ENCODE assay signal across 13 cellular contexts in genomic region chr10:122499491-122499941, GRCh38. TPM values are rescaled to one million over a fixed set of nuclear protein-coding genes. Genes with fewer than 3 reads are reported as not detected.
DNase-seq lines count a peak whose midpoint lies in the region; ATAC-seq and TF ChIP-seq lines count a peak whose summit lies in the region.
"Had no signal": no experiment of that assay in that cellular context is flagged by ENCODE, and none has a peak within 500 bp of the region (broad histone marks: within the 10 kb centered on the region; RNA-seq: fewer than 3 reads in every experiment).

No MANE protein-coding gene starts in this region.

- H3K9me3 ChIP-seq in stomach, result no peaks in the 10 kb centered on the region
- H3K9me3 ChIP-seq: HAP-1 had no signal

- DNase-seq in GM04503 (ENCODE audit: low read depth) (peak; percentile 40), dedifferentiated amniotic fluid mesenchymal stem cell (ENCODE audit: extremely low spot score) (peak; percentile 63), stomach (no peak), NCI-H748 treated with DMSO at 0.1 percent for 48 hours (lab: John Stamatoyannopoulos, UW) (no peak), NCI-H1105 treated with DMSO at 0.1 percent for 48 hours (lab: John Stamatoyannopoulos, UW) (no peak)
- DNase-seq: Calu3, Karpas-422, NCI-H2171 had no signal

- H3K27me3 ChIP-seq in layer of hippocampus (ENCODE audit: control insufficient read depth, insufficient read depth, low read length), result no peaks in the 10 kb centered on the region
- H3K27me3 ChIP-seq in stomach, result no peaks in the 10 kb centered on the region

- H3K4me3 ChIP-seq in stomach, result no peak overlapping the region
- H3K4me3 ChIP-seq: HAP-1 had no signal

- no peak for TF ChIP-seq CTCF in stomach (IDR thresholded peaks at IDR 0.05)

- intact Hi-C loops in stomach (cut with DNase I; ENCODE audit: low total_unique reads), result no loop called here

- TF ChIP-seq EP300 in stomach (IDR thresholded peaks at IDR 0.05), result no peak

- H3K27ac ChIP-seq in layer of hippocampus (ENCODE audit: low read depth, low read length) (peak overlapping the region; percentile 73), stomach (peak overlapping the region in 4 of 5 donors; percentile 22 to 80 (median 56))
- H3K27ac ChIP-seq: parathyroid adenoma had no signal

- peaks cover 12 to 56% (median 32%) of the 10 kb centered on the region in 4 donors for H3K4me1 ChIP-seq in stomach
- H3K4me1 ChIP-seq: parathyroid adenoma had no signal

- no peak for ATAC-seq in GM21717 (IDR thresholded peaks at IDR 0.05; ENCODE audit: unreplicated experiment)
- ATAC-seq in HG02763 (IDR thresholded peaks at IDR 0.05; ENCODE audit: unreplicated experiment), result no peak

- WGBS in stomach, 5 donors, result 39 to 65% (median 55%) methylated on average over 5 of the region's 5 CpGs

- no peak for TF ChIP-seq POLR2A in stomach (IDR thresholded peaks at IDR 0.05)

- no peaks in the 10 kb centered on the region for H3K36me3 ChIP-seq in stomach
- H3K36me3 ChIP-seq: HAP-1 had no signal

RNA-seq across cellular contexts. Expression of gene HTRA1, which starts 38.2 kb away (rescaled TPM):
- total RNA-seq in stomach, result 10 to 100 TPM; 45.9 to 81.2 (median 69.5) TPM
- polyA plus RNA-seq in stomach, result 10 to 100 TPM; 26.3 to 31.5 (median 27.0) TPM

RNA-seq across cellular contexts. Expression of gene ARMS2, which starts 45.1 kb away (rescaled TPM):
- total RNA-seq in stomach, result not detected
- not detected for polyA plus RNA-seq in stomach
- total RNA-seq: Calu3 had no signal

Comparison
In these comparisons a context has a peak if more than half of its experiments do, and no peak if none do; other contexts are left out.
1. DNase-seq: peak in GM04503 (single experiment) and dedifferentiated amniotic fluid mesenchymal stem cell (single experiment); none in stomach (single experiment), NCI-H748 treated with DMSO at 0.1 percent for 48 hours (single experiment) and NCI-H1105 treated with DMSO at 0.1 percent for 48 hours (single experiment).